16 cellular contexts compared by ENCODE assay signal in genomic region chr2:222479855-222480254, GRCh38. TPM values are rescaled to one million over a fixed set of nuclear protein-coding genes. Genes with fewer than 3 reads are reported as not detected.
"Had no signal": no experiment of that assay in that cellular context is flagged by ENCODE, and none has a peak within 500 bp of the region (broad histone marks: within the 10 kb centered on the region; RNA-seq: fewer than 3 reads in every experiment).

No MANE protein-coding gene starts in this region.

- H3K36me3 ChIP-seq: gastroesophageal sphincter, ovary had no signal

- H3K9me3 ChIP-seq: gastroesophageal sphincter, ovary, testis had no signal

- H3K27ac ChIP-seq: gastroesophageal sphincter, ovary, testis had no signal

- H3K4me1 Mint-ChIP-seq: stimulated activated naive CD8-positive, alpha-beta T cell treated with anti-CD3 and anti-CD28 coated beads, Interleukin-15, amount 100 ng/mL, for 72 hours had no signal

- H3K4me3 ChIP-seq: gastroesophageal sphincter, ovary, testis had no signal

- H3K4me3 Mint-ChIP-seq: activated CD4-positive, alpha-beta T cell treated with anti-CD3 and anti-CD28 coated beads, Interleukin-2, amount 10 ng/mL, durations not matched to agents 24 days and 14 days; activated naive CD4-positive, alpha-beta T cell treated with anti-CD3 and anti-CD28 coated beads for 36 hours; mesothelial cell of epicardium; neural crest cell; stimulated activated naive CD8-positive, alpha-beta T cell treated with anti-CD3 and anti-CD28 coated beads, Interleukin-15, amount 100 ng/mL, for 72 hours; WTC11 had no signal

- H3K9me3 Mint-ChIP-seq: activated CD4-positive, alpha-beta T cell treated with anti-CD3 and anti-CD28 coated beads, Interleukin-2, amount 10 ng/mL, durations not matched to agents 24 days and 14 days; activated naive CD4-positive, alpha-beta T cell treated with anti-CD3 and anti-CD28 coated beads for 36 hours; mesothelial cell of epicardium; stimulated activated naive CD8-positive, alpha-beta T cell treated with anti-CD3 and anti-CD28 coated beads, Interleukin-15, amount 100 ng/mL, for 72 hours; WTC11 had no signal

- H3K27ac Mint-ChIP-seq: activated CD4-positive, alpha-beta T cell treated with anti-CD3 and anti-CD28 coated beads, Interleukin-2, amount 10 ng/mL, durations not matched to agents 24 days and 14 days; activated naive CD4-positive, alpha-beta T cell treated with anti-CD3 and anti-CD28 coated beads for 36 hours; mesothelial cell of epicardium; stimulated activated naive CD8-positive, alpha-beta T cell treated with anti-CD3 and anti-CD28 coated beads, Interleukin-15, amount 100 ng/mL, for 72 hours; WTC11 had no signal

- DNase-seq: activated CD4-positive, alpha-beta T cell treated with anti-CD3 and anti-CD28 coated beads, Interleukin-2, amount 10 ng/mL, durations not matched to agents 24 days and 14 days; activated CD8-positive, alpha-beta memory T cell treated with anti-CD3 and anti-CD28 coated beads for 24 hours; activated naive CD4-positive, alpha-beta T cell treated with anti-CD3 and anti-CD28 coated beads for 36 hours; central memory CD4-positive, alpha-beta T cell; cortex of kidney; effector CD8-positive, alpha-beta T cell; ovary; stimulated activated CD4-positive, alpha-beta T cell treated with anti-CD3 and anti-CD28 coated beads, Interleukin-4, amount 100 ng/mL, for 24 hours; stimulated activated naive CD8-positive, alpha-beta T cell treated with anti-CD3 and anti-CD28 coated beads, Interleukin-15, amount 100 ng/mL, for 72 hours; testis had no signal

- ATAC-seq: gastroesophageal sphincter; stimulated activated naive CD8-positive, alpha-beta T cell treated with anti-CD3 and anti-CD28 coated beads, Interleukin-15, amount 100 ng/mL, for 72 hours; WTC11 had no signal

- H3K27me3 ChIP-seq: gastroesophageal sphincter, ovary, testis had no signal

- H3K36me3 Mint-ChIP-seq: mesothelial cell of epicardium, WTC11 had no signal

- H3K4me1 ChIP-seq: gastroesophageal sphincter, testis had no signal

RNA-seq across cellular contexts. Expression of gene SGPP2, which starts 55.5 kb away (rescaled TPM):
- total RNA-seq: fibroblast of lung, myocyte, neural crest cell had no signal
- polyA plus RNA-seq: fibroblast of lung had no signal
